26 cellular contexts compared by ENCODE assay signal in the genomic region with DNA sequence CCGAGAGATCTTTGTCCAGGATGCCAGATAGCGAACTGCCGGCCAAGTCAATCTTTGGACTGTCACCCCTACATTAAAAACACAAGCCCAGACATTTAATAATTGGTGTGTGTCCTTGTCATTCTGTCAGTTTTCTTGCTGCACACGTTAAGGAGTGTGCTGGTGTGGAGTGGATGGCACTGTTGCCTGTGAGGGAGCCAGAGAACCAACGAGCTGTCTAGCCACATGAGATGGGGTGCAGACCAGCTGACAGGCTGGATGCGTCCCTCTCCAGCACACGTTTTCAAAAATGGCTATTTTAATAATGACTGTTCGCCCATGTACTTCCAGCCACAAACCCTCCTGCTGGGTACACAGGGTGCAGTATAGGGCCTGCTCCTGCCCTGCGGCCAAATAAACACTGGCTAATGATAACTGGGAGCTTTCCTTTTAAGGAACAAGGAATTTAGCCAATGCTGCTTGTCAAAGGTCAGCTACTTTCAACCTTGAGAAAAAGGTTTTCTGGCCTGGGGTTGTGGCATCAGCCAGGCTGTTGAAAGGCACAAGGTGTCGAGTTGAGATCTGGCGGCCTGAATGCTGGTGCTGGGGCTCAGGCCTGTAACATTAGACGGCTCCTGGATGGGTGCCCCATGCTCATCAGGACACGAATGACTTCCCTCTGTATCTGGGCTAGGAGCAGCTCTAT. TPM values are rescaled to one million over a fixed set of nuclear protein-coding genes. Genes with fewer than 3 reads are reported as not detected.
DNase-seq lines count a peak whose midpoint lies in the region; ATAC-seq and TF ChIP-seq lines count a peak whose summit lies in the region.
"Had no signal": no experiment of that assay in that cellular context is flagged by ENCODE, and none has a peak within 500 bp of the region (broad histone marks: within the 10 kb centered on the region; RNA-seq: fewer than 3 reads in every experiment).

No MANE protein-coding gene starts in this region.

- WGBS in trophoblast cell (ENCODE audit: extremely low coverage, insufficient coverage, insufficient read length), result no CpG with 5 or more reads among the region's 13 CpGs

- H2BK120ac ChIP-seq in trophoblast cell (ENCODE audit: insufficient read depth, low read length, poor library complexity), result no peak overlapping the region

- DNase-seq in activated CD8-positive, alpha-beta memory T cell treated with anti-CD3 and anti-CD28 coated beads, Interleukin-2, amount 10 ng/mL, durations not matched to agents 7 days and 5 days, result no peak
- DNase-seq in activated CD8-positive, alpha-beta memory T cell treated with anti-CD3 and anti-CD28 coated beads for 24 hours, result no peak
- DNase-seq in ELF-1 (ENCODE audit: low read depth, low spot score), result peak; percentile 59
- DNase-seq in cardiac muscle cell (ENCODE audit: low read depth in 1 of 2, low spot score in 1 of 2), result peak in 1 of 2 donors; percentile 70
- peak in 1 of 2 donors; percentile 20 for DNase-seq in trophoblast cell
- no peak for DNase-seq in HUDEP-2 (lab: John Stamatoyannopoulos, UW; ENCODE audit: unreplicated experiment in 76 of 76)
- no peak for DNase-seq in stimulated activated CD4-positive, alpha-beta T cell treated with anti-CD3 and anti-CD28 coated beads, Interleukin-4, amount 100 ng/mL, for 1 hour
- no peak for DNase-seq in EL
- DNase-seq: activated CD4-positive, alpha-beta T cell treated with anti-CD3 and anti-CD28 coated beads for 4 hours; CD8-positive, alpha-beta memory T cell; DMS153; midbrain; NCI-H1105 treated with DMSO at 0.1 percent for 48 hours; NCI-H2029; NCI-H524 treated with DMSO at 0.1 percent for 48 hours; ovary; stimulated activated CD4-positive, alpha-beta T cell treated with anti-CD3 and anti-CD28 coated beads, Interleukin-4, amount 100 ng/mL, for 4 hours; stimulated activated naive CD4-positive, alpha-beta T cell; testis had no signal

- no peak overlapping the region for H2BK5ac ChIP-seq in trophoblast cell (ENCODE audit: low read depth, low read length, poor library complexity)

- H4K12ac ChIP-seq in trophoblast cell (ENCODE audit: low read depth, low read length), result no peak overlapping the region

- H2AK5ac ChIP-seq in trophoblast cell (ENCODE audit: low read length), result no peak overlapping the region

- no peak overlapping the region for H4K91ac ChIP-seq in trophoblast cell (ENCODE audit: low read depth, low read length)

- peaks cover 51% of the 10 kb centered on the region for H3K4me1 Mint-ChIP-seq in activated CD8-positive, alpha-beta memory T cell treated with anti-CD3 and anti-CD28 coated beads, Interleukin-2, amount 10 ng/mL, durations not matched to agents 7 days and 5 days

- CTCF ChIA-PET in activated CD8-positive, alpha-beta memory T cell treated with anti-CD3 and anti-CD28 coated beads, Interleukin-2, amount 10 ng/mL, durations not matched to agents 7 days and 5 days (lab: Charles Lee), result no interaction called here

- peaks cover 4% of the 10 kb centered on the region for H3K79me1 ChIP-seq in trophoblast cell (ENCODE audit: low read length)

- no peak for TF ChIP-seq CTCF in cardiac muscle cell (IDR thresholded peaks at IDR 0.05; ENCODE audit: low read depth, low read length)

- peak overlapping the region; percentile 85 for H3K27ac ChIP-seq in cardiac muscle cell
- H3K27ac ChIP-seq in trophoblast cell (ENCODE audit: low read depth, low read length), result peak overlapping the region; percentile 28
- H3K27ac ChIP-seq: ovary, testis had no signal

- H3K36me3 Mint-ChIP-seq in activated CD8-positive, alpha-beta memory T cell treated with anti-CD3 and anti-CD28 coated beads, Interleukin-2, amount 10 ng/mL, durations not matched to agents 7 days and 5 days, result peaks cover 30% of the 10 kb centered on the region

- H3K9ac ChIP-seq in trophoblast cell (ENCODE audit: low read length), result no peak overlapping the region

- H3K27me3 Mint-ChIP-seq in activated CD8-positive, alpha-beta memory T cell treated with anti-CD3 and anti-CD28 coated beads, Interleukin-2, amount 10 ng/mL, durations not matched to agents 7 days and 5 days, result no peaks in the 10 kb centered on the region

- H3K4me3 Mint-ChIP-seq in activated CD8-positive, alpha-beta memory T cell treated with anti-CD3 and anti-CD28 coated beads, Interleukin-2, amount 10 ng/mL, durations not matched to agents 7 days and 5 days, result no peak overlapping the region
- H3K4me3 Mint-ChIP-seq: CD8-positive, alpha-beta memory T cell; nephron; T-helper 2 cell treated with Interferon-gamma antibody and Interleukin-4, amounts not matched to agents 5 μg/mL and 100 μg/mL, for 36 hours had no signal

- H3K36me3 ChIP-seq in cardiac muscle cell (no peaks in the 10 kb centered on the region), trophoblast cell (ENCODE audit: control insufficient read depth in 1 of 2, insufficient read depth in 2 of 2, low read length in 2 of 2) (peaks cover 3 to 4% of the 10 kb centered on the region in 2 experiments)
- H3K36me3 ChIP-seq: HAP-1, ovary had no signal

- no peak overlapping the region for H2AFZ ChIP-seq in trophoblast cell (ENCODE audit: insufficient read depth, low read length, poor library complexity)

- H3K9me3 Mint-ChIP-seq in activated CD8-positive, alpha-beta memory T cell treated with anti-CD3 and anti-CD28 coated beads, Interleukin-2, amount 10 ng/mL, durations not matched to agents 7 days and 5 days (ENCODE audit: low read depth), result no peaks in the 10 kb centered on the region
- H3K9me3 Mint-ChIP-seq: activated T-helper 2 cell treated with anti-CD3 and anti-CD28 coated beads, Interferon-gamma antibody, Interleukin-2, Interleukin-4, amounts not matched to agents 10 μg/mL and 5 μg/mL and 100 μg/mL, durations not matched to agents 14 hours and 24 hours and 36 hours; CD8-positive, alpha-beta memory T cell; T-helper 2 cell treated with Interferon-gamma antibody and Interleukin-4, amounts not matched to agents 5 μg/mL and 100 μg/mL, for 36 hours had no signal

- H4K8ac ChIP-seq in trophoblast cell (ENCODE audit: low read depth, low read length), result no peak overlapping the region

- H3K23ac ChIP-seq in trophoblast cell (ENCODE audit: low read length), result no peak overlapping the region

- no peak overlapping the region for H3K18ac ChIP-seq in trophoblast cell (ENCODE audit: low read length)

- no peaks in the 10 kb centered on the region for H3K79me2 ChIP-seq in trophoblast cell (ENCODE audit: control insufficient read depth, insufficient read depth, low read length, poor library complexity)

- no peak overlapping the region for H3K4ac ChIP-seq in trophoblast cell (ENCODE audit: low read depth, low read length)

- peaks cover 15% of the 10 kb centered on the region for H3K4me1 ChIP-seq in cardiac muscle cell (ENCODE audit: low read depth)
- H3K4me1 ChIP-seq in trophoblast cell (ENCODE audit: control insufficient read depth in 1 of 2, insufficient read depth in 2 of 2, low read length in 2 of 2), result peaks cover 14 to 19% of the 10 kb centered on the region in 2 experiments
- H3K4me1 ChIP-seq: testis had no signal

- peak overlapping the region; percentile 15 for H3K27ac Mint-ChIP-seq in activated CD8-positive, alpha-beta memory T cell treated with anti-CD3 and anti-CD28 coated beads, Interleukin-2, amount 10 ng/mL, durations not matched to agents 7 days and 5 days
- H3K27ac Mint-ChIP-seq: nephron; T-helper 2 cell treated with Interferon-gamma antibody and Interleukin-4, amounts not matched to agents 5 μg/mL and 100 μg/mL, for 36 hours had no signal

- H3K9me3 ChIP-seq in cardiac muscle cell (ENCODE audit: low read depth) (no peaks in the 10 kb centered on the region), trophoblast cell (ENCODE audit: insufficient read depth, low read depth, low read length) (no peaks in the 10 kb centered on the region)
- H3K9me3 ChIP-seq: HAP-1, ovary, testis had no signal

- H3K4me3 ChIP-seq in cardiac muscle cell (no peak overlapping the region), trophoblast cell (ENCODE audit: low read depth, low read length) (no peak overlapping the region)
- H3K4me3 ChIP-seq: HAP-1, K562, ovary, testis had no signal

- H3K4me2 ChIP-seq in trophoblast cell (ENCODE audit: low read length), result no peak overlapping the region

- no peak overlapping the region for H2BK12ac ChIP-seq in trophoblast cell (ENCODE audit: low read length)

- H3K27me3 ChIP-seq in cardiac muscle cell (no peaks in the 10 kb centered on the region), trophoblast cell (ENCODE audit: insufficient read depth, low read length) (no peaks in the 10 kb centered on the region)
- H3K27me3 ChIP-seq: ovary, testis had no signal

- no peak for ATAC-seq in activated CD8-positive, alpha-beta memory T cell treated with anti-CD3 and anti-CD28 coated beads, Interleukin-2, amount 10 ng/mL, durations not matched to agents 7 days and 5 days
- ATAC-seq: K562, sciatic nerve had no signal

- no peak overlapping the region for H3K14ac ChIP-seq in trophoblast cell (ENCODE audit: low read length)

RNA-seq across cellular contexts. Expression of gene MAP3K15, which starts 54.0 kb away (rescaled TPM):
- total RNA-seq in activated CD8-positive, alpha-beta memory T cell treated with anti-CD3 and anti-CD28 coated beads, Interleukin-2, amount 10 ng/mL, durations not matched to agents 7 days and 5 days, result under 1 TPM; 0.21 to 0.38 TPM
- 1.2 and 1.7 TPM in 2 replicates for total RNA-seq in cardiac muscle cell
- polyA plus RNA-seq in cardiac muscle cell, result 1.9 and 2.8 TPM in 2 replicates
- 0.68 and 0.77 TPM in 2 replicates for polyA plus RNA-seq in trophoblast cell (2013)
- total RNA-seq: MCF 10A had no signal
- polyA plus RNA-seq: CD8-positive, alpha-beta memory T cell had no signal
